16 cellular contexts compared by ENCODE assay signal in genomic region chr6:158499601-158500000, GRCh38.
"Had no signal": no experiment of that assay in that cellular context is flagged by ENCODE, and none has a peak within 500 bp of the region (broad histone marks: within the 10 kb centered on the region; RNA-seq: fewer than 3 reads in every experiment).

No MANE protein-coding gene starts in this region.

- ATAC-seq: activated CD8-positive, alpha-beta T cell treated with anti-CD3 and anti-CD28 coated beads, Interleukin-2, amount 10 ng/mL, durations not matched to agents 7 days and 5 days; sciatic nerve; WTC11 had no signal

- H3K36me3 Mint-ChIP-seq: activated naive CD8-positive, alpha-beta T cell treated with anti-CD3 and anti-CD28 coated beads, Interleukin-2, amount 10 ng/mL, durations not matched to agents 7 days and 5 days had no signal

- DNase-seq: activated CD4-positive, alpha-beta T cell treated with anti-CD3 and anti-CD28 coated beads for 4 hours; activated CD8-positive, alpha-beta T cell treated with anti-CD3 and anti-CD28 coated beads, Interleukin-2, amount 10 ng/mL, durations not matched to agents 7 days and 5 days; activated naive CD4-positive, alpha-beta T cell; activated naive CD8-positive, alpha-beta T cell treated with anti-CD3 and anti-CD28 coated beads, Interleukin-2, amount 10 ng/mL, durations not matched to agents 7 days and 5 days; cortex of kidney; effector CD8-positive, alpha-beta T cell; glutamatergic neuron; immature natural killer cell; ovary; stimulated activated CD4-positive, alpha-beta T cell treated with anti-CD3 and anti-CD28 coated beads, Interleukin-12 subunit alpha, Interleukin-12 subunit beta, amount 100 ng/mL, for 4 hours; stimulated activated CD4-positive, alpha-beta T cell treated with anti-CD3 and anti-CD28 coated beads, Interleukin-2, amount 100 ng/mL, for 24 hours had no signal

- H3K4me1 Mint-ChIP-seq: activated naive CD8-positive, alpha-beta T cell treated with anti-CD3 and anti-CD28 coated beads, Interleukin-2, amount 10 ng/mL, durations not matched to agents 7 days and 5 days; neural crest cell; WTC11 had no signal

- H3K27me3 Mint-ChIP-seq: activated naive CD8-positive, alpha-beta T cell treated with anti-CD3 and anti-CD28 coated beads, Interleukin-2, amount 10 ng/mL, durations not matched to agents 7 days and 5 days; brain had no signal

- H3K9me3 ChIP-seq: ovary had no signal

- H3K27me3 ChIP-seq: ovary had no signal

- H3K36me3 ChIP-seq: ovary had no signal

- H3K9me3 Mint-ChIP-seq: activated naive CD8-positive, alpha-beta T cell treated with anti-CD3 and anti-CD28 coated beads, Interleukin-2, amount 10 ng/mL, durations not matched to agents 7 days and 5 days; brain; immature natural killer cell; neural crest cell; T-helper 1 cell treated with Interleukin-12 subunit alpha and Interleukin-12 subunit beta and Interleukin-4 antibody, amounts not matched to agents 30 μg/mL and 1 μg/mL, for 36 hours; WTC11 had no signal

- H3K4me3 Mint-ChIP-seq: activated CD8-positive, alpha-beta T cell treated with anti-CD3 and anti-CD28 coated beads, Interleukin-2, amount 10 ng/mL, durations not matched to agents 7 days and 5 days; activated naive CD8-positive, alpha-beta T cell treated with anti-CD3 and anti-CD28 coated beads, Interleukin-2, amount 10 ng/mL, durations not matched to agents 7 days and 5 days; brain; immature natural killer cell; neural crest cell; T-helper 1 cell treated with Interleukin-12 subunit alpha and Interleukin-12 subunit beta and Interleukin-4 antibody, amounts not matched to agents 30 μg/mL and 1 μg/mL, for 36 hours; WTC11 had no signal

- H3K4me3 ChIP-seq: ovary had no signal

- H3K27ac Mint-ChIP-seq: activated CD8-positive, alpha-beta T cell treated with anti-CD3 and anti-CD28 coated beads, Interleukin-2, amount 10 ng/mL, durations not matched to agents 7 days and 5 days; activated naive CD8-positive, alpha-beta T cell treated with anti-CD3 and anti-CD28 coated beads, Interleukin-2, amount 10 ng/mL, durations not matched to agents 7 days and 5 days; immature natural killer cell; T-helper 1 cell treated with Interleukin-12 subunit alpha and Interleukin-12 subunit beta and Interleukin-4 antibody, amounts not matched to agents 30 μg/mL and 1 μg/mL, for 36 hours; WTC11 had no signal

- H3K27ac ChIP-seq: ovary had no signal
